Comparison of ENCODE assay signal across 8 cellular contexts in genomic region chr2:9594361-9595063, GRCh38. TPM values are rescaled to one million over a fixed set of nuclear protein-coding genes. Genes with fewer than 3 reads are reported as not detected.
A peak's percentile ranks its signal among the peaks of the same experiment; 100 is the strongest.
DNase-seq lines count a peak whose midpoint lies in the region; ATAC-seq and TF ChIP-seq lines count a peak whose summit lies in the region.

No MANE protein-coding gene starts in this region.

- DNase-seq in astrocyte of the hippocampus (ENCODE audit: low read depth, low spot score): peak; percentile 86
- DNase-seq in left colon: no peak
- no peak for DNase-seq in vagina (ENCODE audit: extremely low spot score in 2 of 2)
- no peak for DNase-seq in NCI-H146 (lab: John Stamatoyannopoulos, UW)
- DNase-seq in NOMO-1 (lab: John Stamatoyannopoulos, UW; ENCODE audit: unreplicated experiment in 2 of 2): no peak
- no peak for DNase-seq in NK-92 treated with Interleukin-12 subunit alpha and Interleukin-12 subunit beta, amount 100 ng/mL, for 24 hours (lab: John Stamatoyannopoulos, UW)

- TF ChIP-seq POLR2A in vagina (IDR thresholded peaks at IDR 0.05): no peak

- intact Hi-C loops in left colon (cut with DNase I, micrococcal nuclease) (no loop called here), vagina (cut with DNase I) (no loop called here)

- H3K36me3 ChIP-seq in ACC112 (ENCODE audit: insufficient read depth, low read length) (peaks cover 34% of the 10 kb centered on the region), vagina (peaks cover 0 to 11% of the 10 kb centered on the region in 2 donors)

- H3K79me2 ChIP-seq in ACC112 (ENCODE audit: control insufficient read depth, insufficient read depth, low read length, unreplicated experiment): peaks cover 92% of the 10 kb centered on the region

- H3K4me1 ChIP-seq in ACC112 (ENCODE audit: control insufficient read depth, insufficient read depth, low read length, unreplicated experiment) (peaks cover 56% of the 10 kb centered on the region), vagina (peaks cover 46% of the 10 kb centered on the region)

- H3K9me3 ChIP-seq in vagina: peaks cover 3% of the 10 kb centered on the region

- H3K4me3 ChIP-seq in ACC112 (ENCODE audit: low read depth, low read length): peak overlapping the region; percentile 43; the same call in 1 of the 2 replicates
- H3K4me3 ChIP-seq in vagina: no peak overlapping the region

- no peak for TF ChIP-seq CTCF in vagina (IDR thresholded peaks at IDR 0.05)

- H3K27ac ChIP-seq in ACC112 (ENCODE audit: low read depth, low read length) (peak overlapping the region; percentile 96), vagina (peak overlapping the region; percentile 40)

- no peak overlapping the region for H2AFZ ChIP-seq in ACC112 (ENCODE audit: low read length, unreplicated experiment)

- ATAC-seq in HG02981 (IDR thresholded peaks at IDR 0.05; ENCODE audit: unreplicated experiment) (peak; percentile 64), left colon (peak; percentile 46)

- H3K27me3 ChIP-seq in ACC112 (ENCODE audit: insufficient read depth, low read length) (no peaks in the 10 kb centered on the region), vagina (no peaks in the 10 kb centered on the region)

RNA-seq across cellular contexts. Expression of gene YWHAQ, which starts 36.3 kb away (rescaled TPM):
- total RNA-seq in left colon (100 to 1,000 TPM; 163 to 227 TPM), vagina (173 TPM)

RNA-seq across cellular contexts. Expression of gene ADAM17, which starts 38.9 kb away (rescaled TPM):
- total RNA-seq in left colon: 10 to 100 TPM; 21.3 to 22.0 TPM
- 33.4 TPM for total RNA-seq in vagina
